In genomic region chr4:119906277-119906676, GRCh38 we compare ENCODE assay signal across 27 cellular contexts.
"Had no signal": no experiment of that assay in that cellular context is flagged by ENCODE, and none has a peak within 500 bp of the region (broad histone marks: within the 10 kb centered on the region; RNA-seq: fewer than 3 reads in every experiment).

No MANE protein-coding gene starts in this region.

- H3K36me3 Mint-ChIP-seq: naive thymus-derived CD4-positive, alpha-beta T cell; natural killer cell treated with Interleukin-12 subunit alpha and Interleukin-12 subunit beta and Interleukin-15 and Interleukin-18, amount 100 ng/mL, for 72 hours; stimulated activated naive B cell treated with anti-CD40 and anti-IgM and Interleukin-4, amounts not matched to agents 10 μg/mL and 1 μg/mL and 100 μg/mL, for 72 hours had no signal

- ATAC-seq: left colon; left lung; mucosa of descending colon; naive thymus-derived CD4-positive, alpha-beta T cell; natural killer cell treated with Interleukin-12 subunit alpha and Interleukin-12 subunit beta and Interleukin-15 and Interleukin-18, amount 100 ng/mL, for 72 hours; right lobe of liver; stimulated activated naive B cell treated with anti-CD40 and anti-IgM and Interleukin-4, amounts not matched to agents 10 μg/mL and 1 μg/mL and 100 μg/mL, for 72 hours; stimulated activated naive CD8-positive, alpha-beta T cell treated with anti-CD3 and anti-CD28 coated beads, Interleukin-15, Interleukin-2, amounts not matched to agents 100 U/mL and 50 U/mL, for 24 hours; upper lobe of right lung had no signal

- H3K27me3 Mint-ChIP-seq: natural killer cell treated with Interleukin-12 subunit alpha and Interleukin-12 subunit beta and Interleukin-15 and Interleukin-18, amount 100 ng/mL, for 72 hours; progenitor cell of endocrine pancreas; stimulated activated naive B cell treated with anti-CD40 and anti-IgM and Interleukin-4, amounts not matched to agents 10 μg/mL and 1 μg/mL and 100 μg/mL, for 72 hours had no signal

- H3K4me1 ChIP-seq: left lung, right atrium auricular region, right lobe of liver, stomach, testis, thyroid gland, transverse colon, upper lobe of right lung had no signal

- FAIRE-seq: islet of Langerhans, kidney, urothelium cell line had no signal

- H3K27ac Mint-ChIP-seq: naive thymus-derived CD4-positive, alpha-beta T cell; natural killer cell treated with Interleukin-12 subunit alpha and Interleukin-12 subunit beta and Interleukin-15 and Interleukin-18, amount 100 ng/mL, for 72 hours; progenitor cell of endocrine pancreas; stimulated activated naive B cell treated with anti-CD40 and anti-IgM and Interleukin-4, amounts not matched to agents 10 μg/mL and 1 μg/mL and 100 μg/mL, for 72 hours had no signal

- H3K27me3 ChIP-seq: hepatocyte, left lung, ovary, right atrium auricular region, right lobe of liver, stomach, testis, thyroid gland, transverse colon, upper lobe of right lung had no signal

- H3K9me3 ChIP-seq: mucosa of descending colon, ovary, right lobe of liver, testis, thyroid gland, transverse colon, upper lobe of right lung had no signal

- H3K79me2 ChIP-seq: hepatocyte had no signal

- H2AFZ ChIP-seq: hepatocyte had no signal

- H3K4me3 ChIP-seq: hepatocyte, left lung, lung, mucosa of descending colon, ovary, right atrium auricular region, right lobe of liver, smooth muscle cell, stomach, testis, thyroid gland, transverse colon, upper lobe of right lung had no signal

- H3K27ac ChIP-seq: hepatocyte, left lung, ovary, right atrium auricular region, right lobe of liver, stomach, testis, thyroid gland, transverse colon, upper lobe of right lung had no signal

- DNase-seq: kidney; left colon; midbrain; mucosa of descending colon; naive thymus-derived CD4-positive, alpha-beta T cell; ovary; right lobe of liver; stimulated activated CD4-positive, alpha-beta T cell treated with anti-CD3 and anti-CD28 coated beads, Interleukin-1b, Interleukin-23, amount 100 ng/mL, for 48 hours; stimulated activated CD4-positive, alpha-beta T cell treated with anti-CD3 and anti-CD28 coated beads, Interleukin-2, amount 100 ng/mL, for 48 hours; stimulated activated CD4-positive, alpha-beta T cell treated with anti-CD3 and anti-CD28 coated beads, Interleukin-4, amount 100 ng/mL, for 4 hours; stimulated activated CD8-positive, alpha-beta memory T cell treated with anti-CD3 and anti-CD28 coated beads, Interleukin-4, amount 100 ng/mL, for 48 hours; stimulated activated naive B cell treated with anti-CD40 and anti-IgM and Interleukin-4, amounts not matched to agents 10 μg/mL and 1 μg/mL and 100 μg/mL, for 72 hours; stimulated activated naive CD8-positive, alpha-beta T cell treated with anti-CD3 and anti-CD28 coated beads, Interleukin-15, Interleukin-2, amounts not matched to agents 100 U/mL and 50 U/mL, for 24 hours; stomach; testis; thyroid gland; transverse colon; upper lobe of right lung had no signal

- H3K4me2 ChIP-seq: hepatocyte, smooth muscle cell had no signal

- H3K36me3 ChIP-seq: left lung, ovary, right atrium auricular region, right lobe of liver, stomach, thyroid gland, transverse colon, upper lobe of right lung had no signal

- H3K4me1 Mint-ChIP-seq: naive thymus-derived CD4-positive, alpha-beta T cell; stimulated activated naive B cell treated with anti-CD40 and anti-IgM and Interleukin-4, amounts not matched to agents 10 μg/mL and 1 μg/mL and 100 μg/mL, for 72 hours had no signal

- H3K4me3 Mint-ChIP-seq: naive thymus-derived CD4-positive, alpha-beta T cell; natural killer cell treated with Interleukin-12 subunit alpha and Interleukin-12 subunit beta and Interleukin-15 and Interleukin-18, amount 100 ng/mL, for 72 hours; stimulated activated naive B cell treated with anti-CD40 and anti-IgM and Interleukin-4, amounts not matched to agents 10 μg/mL and 1 μg/mL and 100 μg/mL, for 72 hours had no signal
